9 cellular contexts compared by ENCODE assay signal in the genomic region with DNA sequence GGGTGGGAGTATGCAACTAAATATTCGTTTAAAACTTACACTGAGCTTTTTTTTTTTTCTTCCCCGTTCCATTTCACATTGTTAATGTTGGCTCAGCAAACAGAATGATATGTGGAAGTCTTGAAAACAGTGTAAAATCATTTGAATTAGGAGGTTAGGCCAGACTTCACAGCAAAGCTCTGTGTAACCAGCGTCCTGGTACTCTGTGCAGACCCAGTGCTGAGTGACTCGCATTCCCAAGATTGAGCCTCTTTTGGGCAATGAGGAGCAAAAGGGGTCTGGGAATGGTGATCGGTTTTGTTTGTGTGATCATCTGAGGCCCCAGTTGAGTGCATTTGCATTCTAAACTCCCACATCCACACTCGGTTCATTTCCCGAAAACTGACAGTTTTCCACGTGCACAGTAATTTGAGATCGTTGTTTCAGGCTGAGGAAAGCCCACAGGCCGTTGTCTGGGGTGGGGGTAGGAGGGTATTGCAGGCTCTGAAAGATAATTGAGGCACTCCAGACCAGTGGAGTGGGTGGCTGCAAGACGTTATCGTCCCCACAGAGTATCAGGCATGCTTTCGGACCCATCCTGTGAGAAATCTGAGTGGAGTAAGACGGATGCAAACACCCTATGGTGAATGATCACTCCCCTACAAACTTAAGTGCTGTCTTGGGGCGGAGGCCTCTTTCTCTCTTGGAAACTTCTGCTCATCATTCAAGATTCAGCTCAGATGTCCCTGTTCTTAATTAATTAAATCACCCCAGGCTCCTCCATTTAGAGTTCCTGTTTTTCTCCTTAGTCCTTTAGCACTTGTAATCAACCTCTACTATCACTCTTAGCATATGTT.
A peak's percentile ranks its signal among the peaks of the same experiment; 100 is the strongest.
DNase-seq lines count a peak whose midpoint lies in the region; ATAC-seq and TF ChIP-seq lines count a peak whose summit lies in the region.
"Had no signal": no experiment of that assay in that cellular context is flagged by ENCODE, and none has a peak within 500 bp of the region (broad histone marks: within the 10 kb centered on the region; RNA-seq: fewer than 3 reads in every experiment).

No MANE protein-coding gene starts in this region.

- H3K36me3 Mint-ChIP-seq in glutamatergic neuron (ENCODE audit: unreplicated experiment) = no peaks in the 10 kb centered on the region

- no peak overlapping the region for H3K27ac Mint-ChIP-seq in glutamatergic neuron (ENCODE audit: unreplicated experiment)

- peak overlapping the region; percentile 9 for H3K9ac ChIP-seq in NT2/D1 (ENCODE audit: insufficient read length, low read depth)

- TF ChIP-seq CTCF in lower lobe of right lung (IDR thresholded peaks at IDR 0.05) (no peak), thyroid gland (IDR thresholded peaks at IDR 0.05) (no peak), glutamatergic neuron (IDR thresholded peaks at IDR 0.05; ENCODE audit: partially characterized antibody, unreplicated experiment) (no peak)

- no peaks in the 10 kb centered on the region for H3K27me3 Mint-ChIP-seq in glutamatergic neuron (ENCODE audit: unreplicated experiment)

- H3K36me3 ChIP-seq in NT2/D1 (ENCODE audit: insufficient read depth, insufficient read length, low read length) (no peaks in the 10 kb centered on the region), lower lobe of right lung (no peaks in the 10 kb centered on the region), thyroid gland (no peaks in the 10 kb centered on the region)

- H3K4me3 Mint-ChIP-seq in glutamatergic neuron (ENCODE audit: unreplicated experiment) = no peak overlapping the region

- H3K27me3 ChIP-seq in NT2/D1 (ENCODE audit: insufficient read depth, insufficient read length) (no peaks in the 10 kb centered on the region), lower lobe of right lung (ENCODE audit: low read depth) (no peaks in the 10 kb centered on the region), thyroid gland (no peaks in the 10 kb centered on the region)

- no peaks in the 10 kb centered on the region for H3K9me3 Mint-ChIP-seq in glutamatergic neuron (ENCODE audit: unreplicated experiment)

- DNase-seq in NT2/D1 (ENCODE audit: low read depth, low spot score) (no peak), lower lobe of right lung (no peak), thyroid gland (no peak), NCI-H1048 (lab: John Stamatoyannopoulos, UW) (no peak), glutamatergic neuron (no peak)
- no peak for DNase-seq in activated naive CD4-positive, alpha-beta T cell treated with anti-CD3 and anti-CD28 coated beads, Interleukin-2, amount 50 U/mL, for 16 hours
- DNase-seq: dermis blood vessel endothelial cell, mucosa of descending colon had no signal

- WGBS in thyroid gland, 2 donors = 29 to 36% methylated on average over 15 of the region's 15 CpGs

- intact Hi-C loops in lower lobe of right lung (cut with DNase I) = no loop called here
- intact Hi-C loops in thyroid gland (cut with DNase I) = no loop called here

- H3K4me1 ChIP-seq in NT2/D1 (ENCODE audit: insufficient read depth, insufficient read length) (peaks cover 2% of the 10 kb centered on the region), lower lobe of right lung (peaks cover 94% of the 10 kb centered on the region), thyroid gland (peaks cover 96 to 99% of the 10 kb centered on the region in 2 donors)

- H3K27ac ChIP-seq in cingulate gyrus (ENCODE audit: low read depth, low read length) (peak overlapping the region; percentile 69), lower lobe of right lung (peak overlapping the region; percentile 62), thyroid gland (peak overlapping the region; percentile 73 to 89 (median 89))

- ATAC-seq in lower lobe of right lung = peak in 1 of 2 donors; percentile 9
- ATAC-seq: mucosa of descending colon had no signal

- TF ChIP-seq POLR2A in thyroid gland (IDR thresholded peaks at IDR 0.05) = no peak

- peaks cover 16% of the 10 kb centered on the region for H3K4me1 Mint-ChIP-seq in glutamatergic neuron (ENCODE audit: low read depth, unreplicated experiment)

- H3K4me3 ChIP-seq in NT2/D1 (ENCODE audit: insufficient read length, low read depth) = no peak overlapping the region
- no peak overlapping the region for H3K4me3 ChIP-seq in lower lobe of right lung
- no peak overlapping the region for H3K4me3 ChIP-seq in thyroid gland (replicated peaks in 1 of 3)
- H3K4me3 ChIP-seq: mucosa of descending colon had no signal

- H3K9me3 ChIP-seq in NT2/D1 (ENCODE audit: insufficient read depth, low read length) = no peaks in the 10 kb centered on the region
- no peaks in the 10 kb centered on the region for H3K9me3 ChIP-seq in lower lobe of right lung
- H3K9me3 ChIP-seq in thyroid gland = no peaks in the 10 kb centered on the region
- H3K9me3 ChIP-seq: mucosa of descending colon had no signal
